In genomic region chr7:120611959-120612358, GRCh38 we compare ENCODE assay signal across 24 cellular contexts.
A peak's percentile ranks its signal among the peaks of the same experiment; 100 is the strongest.
DNase-seq lines count a peak whose midpoint lies in the region; ATAC-seq, FAIRE-seq and TF ChIP-seq lines count a peak whose summit lies in the region.
"Had no signal": no experiment of that assay in that cellular context is flagged by ENCODE, and none has a peak within 500 bp of the region (broad histone marks: within the 10 kb centered on the region; RNA-seq: fewer than 3 reads in every experiment).

No MANE protein-coding gene starts in this region.

- no peak overlapping the region for H4K5ac ChIP-seq in IMR-90 (ENCODE audit: low read depth, low read length)

- POLR2A ChIA-PET in IMR-90 (lab: Charles Lee; ENCODE audit: unreplicated experiment) (interaction anchor here (0.5 kb wide), 1 partner anchor 1300 kb away, joined by 10 read pairs; no protein-coding TSS in a partner anchor), K562 (lab: Yijun Ruan, JAX) (no interaction called here)

- H3K4me2 ChIP-seq in IMR-90 (ENCODE audit: low read depth, low read length), result no peak overlapping the region
- no peak overlapping the region for H3K4me2 ChIP-seq in K562 (ENCODE audit: insufficient read depth, low read length)
- H3K4me2 ChIP-seq: BLaER1 had no signal

- H3K9ac ChIP-seq in IMR-90 (ENCODE audit: low read depth, low read length) (no peak overlapping the region), K562 (ENCODE audit: insufficient read depth in 1 of 2, low read depth in 2 of 2, low read length in 2 of 2) (no peak overlapping the region)
- H3K9ac ChIP-seq: BLaER1 had no signal

- H2AFZ ChIP-seq in IMR-90 (replicated peaks; ENCODE audit: low read length, poor library complexity) (no peak overlapping the region), K562 (ENCODE audit: low read depth, low read length) (no peak overlapping the region)

- H3K79me2 ChIP-seq in K562 (ENCODE audit: control insufficient read depth, insufficient read depth, low read length), result no peaks in the 10 kb centered on the region

- H4K91ac ChIP-seq in IMR-90 (ENCODE audit: insufficient read depth, low read depth, low read length), result no peak overlapping the region

- no peak overlapping the region for H3K4ac ChIP-seq in IMR-90 (ENCODE audit: low read depth, low read length)

- no peak overlapping the region for H3K56ac ChIP-seq in IMR-90 (ENCODE audit: extremely low read depth, insufficient read depth, low read length)

- in situ Hi-C loops in IMR-90 (cut with MboI; ENCODE audit: low sequenced_read_pairs) (no loop called here), K562 (cut with MboI) (no loop called here)

- BruUV-seq in IMR-90 (replicated peaks; lab: Mats Ljungman, UMichigan) (no TSS peak), K562 (replicated peaks; lab: Mats Ljungman, UMichigan) (no TSS peak)

- H3K27ac ChIP-seq in IMR-90 (ENCODE audit: insufficient read depth, low read length), result no peak overlapping the region
- no peak overlapping the region for H3K27ac ChIP-seq in K562 (ENCODE audit: extremely low read depth, low read depth, low read length)
- H3K27ac ChIP-seq in thyroid gland, result no peak overlapping the region
- H3K27ac ChIP-seq: BLaER1 had no signal

- no peak for TF ChIP-seq CTCF in IMR-90 (conservative IDR thresholded peaks at IDR 0.05; ENCODE audit: low read depth, low read length)
- no peak for TF ChIP-seq CTCF in K562 (IDR thresholded peaks at IDR 0.05 in 2 of 3, conservative IDR thresholded peaks at IDR 0.05 in 1 of 3; ENCODE audit: insufficient read depth in 2 of 3, low read depth in 1 of 3, low read length in 3 of 3)
- TF ChIP-seq CTCF in thyroid gland (IDR thresholded peaks at IDR 0.05), result no peak

- H3K9me3 ChIP-seq in IMR-90 (ENCODE audit: control insufficient read depth, insufficient read depth, low read length) (no peaks in the 10 kb centered on the region), K562 (replicated peaks; ENCODE audit: control insufficient read depth, insufficient read depth, low read depth, low read length) (no peaks in the 10 kb centered on the region), thyroid gland (no peaks in the 10 kb centered on the region)
- H3K9me3 ChIP-seq: BE2C, BLaER1 had no signal

- TF ChIP-seq POLR2A in GM12891 (IDR thresholded peaks at IDR 0.05; ENCODE audit: low read depth, low read length), result no peak
- TF ChIP-seq POLR2A in IMR-90 (IDR thresholded peaks at IDR 0.05; ENCODE audit: low read depth, low read length), result no peak
- TF ChIP-seq POLR2A in K562 (conservative IDR thresholded peaks at IDR 0.05), result no peak
- no peak for TF ChIP-seq POLR2A in thyroid gland (IDR thresholded peaks at IDR 0.05)

- FAIRE-seq in GM12891 (lab: Jason Lieb, UNC) (peak; percentile 28), K562 (lab: Jason Lieb, UNC) (no peak)
- FAIRE-seq: A204.1, GM12878 had no signal

- H2AK9ac ChIP-seq in IMR-90 (replicated peaks; ENCODE audit: low read depth, low read length, poor library complexity), result no peak overlapping the region

- no peak overlapping the region for H2AK5ac ChIP-seq in IMR-90 (ENCODE audit: low read depth, low read length)

- H3K4me3 ChIP-seq in IMR-90 (ENCODE audit: insufficient read depth, low read depth, low read length) (no peak overlapping the region), K562 (no peak overlapping the region), thyroid gland (replicated peaks in 1 of 3) (no peak overlapping the region)
- H3K4me3 ChIP-seq: BLaER1, GM12878 had no signal

- no peaks in the 10 kb centered on the region for H3K79me1 ChIP-seq in IMR-90 (ENCODE audit: low read depth in 1 of 2, low read length in 2 of 2)

- no peak for DNase-seq in GM12891 (ENCODE audit: insufficient read length, low spot score)
- no peak for DNase-seq in IMR-90
- no peak for DNase-seq in K562 (ENCODE audit: extremely low read depth in 1 of 4, low spot score in 3 of 4)
- DNase-seq in T1000 (lab: John Stamatoyannopoulos, UW), result no peak
- no peak for DNase-seq in thyroid gland
- DNase-seq: 8988T; ACHN; BE2C; C1 segment of cervical spinal cord; CD4-positive, alpha-beta memory T cell; CD4-positive, CD25-positive, alpha-beta regulatory T cell; CD8-positive, alpha-beta memory T cell; COR-L47; DMS 273 treated with DMSO at 0.1 percent for 48 hours; DMS153; DMS53; DMS79; DND-41; EL; GDM1 had no signal

- H2BK20ac ChIP-seq in IMR-90 (ENCODE audit: low read depth, low read length), result no peak overlapping the region

- H3K4me1 ChIP-seq in IMR-90 (ENCODE audit: control insufficient read depth, insufficient read depth, low read length) (no peaks in the 10 kb centered on the region), K562 (replicated peaks in 1 of 2; ENCODE audit: control insufficient read depth in 2 of 2, insufficient read depth in 2 of 2, low read length in 2 of 2) (no peaks in the 10 kb centered on the region), thyroid gland (no peaks in the 10 kb centered on the region)
- H3K4me1 ChIP-seq: BE2C, BLaER1 had no signal

- H2BK5ac ChIP-seq in IMR-90 (ENCODE audit: low read depth, low read length, poor library complexity, severe bottlenecking), result no peak overlapping the region

- H2BK120ac ChIP-seq in IMR-90 (ENCODE audit: low read depth, low read length), result no peak overlapping the region

- H3K27me3 ChIP-seq in IMR-90 (ENCODE audit: control insufficient read depth, insufficient read depth, low read length), result no peaks in the 10 kb centered on the region
- no peaks in the 10 kb centered on the region for H3K27me3 ChIP-seq in K562 (ENCODE audit: control insufficient read depth in 2 of 2, insufficient read depth in 2 of 2, low read length in 2 of 2)
- no peaks in the 10 kb centered on the region for H3K27me3 ChIP-seq in thyroid gland
- H3K27me3 ChIP-seq: BE2C, BLaER1 had no signal

- TF ChIP-seq RAD21 in IMR-90 (IDR thresholded peaks at IDR 0.05; ENCODE audit: low read length), result no peak
- TF ChIP-seq RAD21 in K562 (CRISPR knock-in tag; conservative IDR thresholded peaks at IDR 0.05 in 1 of 2, IDR thresholded peaks at IDR 0.05 in 1 of 2), result no peak

- H3K18ac ChIP-seq in IMR-90 (ENCODE audit: low read depth, low read length), result no peak overlapping the region

- H2BK15ac ChIP-seq in IMR-90 (ENCODE audit: low read depth, low read length), result no peak overlapping the region

- H3K23ac ChIP-seq in IMR-90 (ENCODE audit: low read depth, low read length), result no peak overlapping the region

- no CpG with 5 or more reads among the region's 1 CpG for WGBS in IMR-90 (ENCODE audit: extremely low coverage in 2 of 2, insufficient read length in 1 of 2), 2 experiments
- 3% methylated on average over 1 of the region's 1 CpG for whole genome bisulfite sequencing in K562 (ENCODE audit: insufficient coverage, low coverage, missing lambda C conversion rate)
- WGBS in thyroid gland, 2 donors, result 96 to 98% methylated on average over 1 of the region's 1 CpG

- no peak for TF ChIP-seq EP300 in K562 (IDR thresholded peaks at IDR 0.05; ENCODE audit: low read length)

- dilution Hi-C loops in IMR-90 (cut with HindIII; ENCODE audit: low sequenced_read_pairs, unreplicated experiment), result no loop called here

- H3K36me3 ChIP-seq in IMR-90 (ENCODE audit: control insufficient read depth, insufficient read depth, low read length) (no peaks in the 10 kb centered on the region), K562 (ENCODE audit: control insufficient read depth, insufficient read depth, low read length) (no peaks in the 10 kb centered on the region), thyroid gland (no peaks in the 10 kb centered on the region)
- H3K36me3 ChIP-seq: BE2C, BLaER1 had no signal

- H4K20me1 ChIP-seq in IMR-90 (ENCODE audit: insufficient read depth, low read length), result no peaks in the 10 kb centered on the region
- H4K20me1 ChIP-seq in K562 (replicated peaks; ENCODE audit: control insufficient read depth, insufficient read depth, low read length), result no peaks in the 10 kb centered on the region
- H4K20me1 ChIP-seq: BLaER1 had no signal

- H4K8ac ChIP-seq in IMR-90 (ENCODE audit: low read depth in 2 of 2, low read length in 2 of 2), result no peak overlapping the region

- H3K9me1 ChIP-seq in IMR-90 (ENCODE audit: insufficient read depth, low read length) (no peaks in the 10 kb centered on the region), K562 (ENCODE audit: control insufficient read depth, insufficient read depth, low read length) (no peaks in the 10 kb centered on the region)

- CTCF ChIA-PET in IMR-90 (lab: Yijun Ruan, JAX), result no interaction called here
- CTCF ChIA-PET in K562 (lab: Yijun Ruan, JAX; ENCODE audit: low intra/inter-chr PET ratio), result no interaction called here

- no peak overlapping the region for H3K14ac ChIP-seq in IMR-90 (replicated peaks; ENCODE audit: low read depth, low read length)

- intact Hi-C loops in IMR-90 (cut with micrococcal nuclease), result no loop called here
- intact Hi-C loops in K562 (cut with micrococcal nuclease), result no loop called here
- intact Hi-C loops in thyroid gland (cut with DNase I), result no loop called here

- no peak for ATAC-seq in IMR-90 (ENCODE audit: low read depth)
- no peak for ATAC-seq in K562
- no peak for ATAC-seq in HG03520 (IDR thresholded peaks at IDR 0.05; ENCODE audit: unreplicated experiment)
- ATAC-seq: GM12878 had no signal

TF ChIP-seq in GM12891, 5 proteins besides CTCF, POLR2A, EP300 and RAD21:
- no peak for TF ChIP-seq SPI1 (IDR thresholded peaks at IDR 0.05; ENCODE audit: low read depth, low read length)
- TF ChIP-seq PAX5 (IDR thresholded peaks at IDR 0.05; ENCODE audit: insufficient read depth, low read length, severe bottlenecking), result no peak
- TF ChIP-seq POU2F2 (IDR thresholded peaks at IDR 0.05; ENCODE audit: low read depth, low read length), result no peak

TF ChIP-seq in IMR-90, 13 proteins besides CTCF, POLR2A, EP300 and RAD21:
- TF ChIP-seq CHD1 (IDR thresholded peaks at IDR 0.05; ENCODE audit: low read depth, low read length) (no peak), MXI1 (IDR thresholded peaks at IDR 0.05; ENCODE audit: borderline replicate concordance, low read depth, low read length) (no peak), MAFK (IDR thresholded peaks at IDR 0.05; ENCODE audit: low read depth, low read length) (no peak), RCOR1 (IDR thresholded peaks at IDR 0.05; ENCODE audit: insufficient replicate concordance, low read length) (no peak), CEBPB (IDR thresholded peaks at IDR 0.05; ENCODE audit: low read depth, low read length) (peak; percentile 49), RFX5 (IDR thresholded peaks at IDR 0.05; ENCODE audit: low read depth, low read length) (no peak)
TF ChIP-seq in IMR-90: peak in this region for 1.

TF ChIP-seq in K562, 482 proteins besides CTCF, POLR2A, EP300 and RAD21 (continues in another document):
- TF ChIP-seq MYBL2 (IDR thresholded peaks at IDR 0.05; ENCODE audit: low read depth) (no peak), MYBL2 (CRISPR knock-in tag; IDR thresholded peaks at IDR 0.05; ENCODE audit: borderline replicate concordance) (no peak), ATF3 (IDR thresholded peaks at IDR 0.05) (peak; percentile 20; the same call in 1 of the 2 replicates), ATF3 (CRISPR knock-in tag; conservative IDR thresholded peaks at IDR 0.05) (no peak)
